Comparison of ENCODE assay signal across 13 cellular contexts in the genomic region with DNA sequence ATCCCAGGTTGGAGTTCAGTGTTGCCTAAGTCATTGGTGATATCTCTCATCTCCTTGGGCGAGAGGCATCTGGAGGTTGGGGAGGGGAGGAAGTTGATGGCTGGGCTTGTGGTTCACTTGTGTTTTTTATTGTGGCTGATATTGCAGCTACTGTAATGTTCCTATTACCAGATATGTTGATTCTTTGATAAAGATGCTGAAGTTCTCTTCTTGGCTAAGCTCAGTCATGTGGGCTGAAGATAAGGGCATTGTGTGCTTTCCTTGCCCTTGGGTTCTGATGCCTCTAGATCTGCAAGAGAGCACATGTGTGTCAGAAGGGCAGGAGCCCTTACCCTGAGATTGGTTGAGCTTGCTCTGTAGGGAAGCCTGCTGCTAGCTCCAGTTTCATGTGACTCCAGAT. TPM values are rescaled to one million over a fixed set of nuclear protein-coding genes. Genes with fewer than 3 reads are reported as not detected.
DNase-seq lines count a peak whose midpoint lies in the region; ATAC-seq and TF ChIP-seq lines count a peak whose summit lies in the region.
"Had no signal": no experiment of that assay in that cellular context is flagged by ENCODE, and none has a peak within 500 bp of the region (broad histone marks: within the 10 kb centered on the region; RNA-seq: fewer than 3 reads in every experiment).

No MANE protein-coding gene starts in this region.

- no peaks in the 10 kb centered on the region for H3K9me3 Mint-ChIP-seq in activated T-cell treated with anti-CD3 and anti-CD28 coated beads, Interleukin-2, amount 50 U/mL, for 24 hours
- H3K9me3 Mint-ChIP-seq: nephron progenitor cell had no signal

- peaks cover 21% of the 10 kb centered on the region for H3K4me1 Mint-ChIP-seq in activated T-cell treated with anti-CD3 and anti-CD28 coated beads, Interleukin-2, amount 50 U/mL, for 24 hours (ENCODE audit: low read depth)

- H3K4me3 Mint-ChIP-seq in activated T-cell treated with anti-CD3 and anti-CD28 coated beads, Interleukin-2, amount 50 U/mL, for 24 hours, result no peak overlapping the region
- H3K4me3 Mint-ChIP-seq: nephron progenitor cell had no signal

- H3K27ac Mint-ChIP-seq in activated T-cell treated with anti-CD3 and anti-CD28 coated beads, Interleukin-2, amount 50 U/mL, for 24 hours, result no peak overlapping the region
- H3K27ac Mint-ChIP-seq: nephron progenitor cell had no signal

- no peak overlapping the region for H3K4me3 ChIP-seq in fibroblast of villous mesenchyme (ENCODE audit: low read depth, low read length)

- H3K27me3 Mint-ChIP-seq in activated T-cell treated with anti-CD3 and anti-CD28 coated beads, Interleukin-2, amount 50 U/mL, for 24 hours, result no peaks in the 10 kb centered on the region

- peak; percentile 32 for ATAC-seq in stimulated activated naive CD8-positive, alpha-beta T cell treated with anti-CD3 and anti-CD28 coated beads, Interleukin-15, Interleukin-2, amounts not matched to agents 100 U/mL and 50 U/mL, for 24 hours
- no peak for ATAC-seq in GM19328 (IDR thresholded peaks at IDR 0.05; ENCODE audit: unreplicated experiment)

- in situ Hi-C loops in G401 (cut with HindIII; ENCODE audit: low sequenced_read_pairs), result no loop called here

- DNase-seq in activated T-cell treated with anti-CD3 and anti-CD28 coated beads for 24 hours (ENCODE audit: low read depth), result peak; percentile 1
- no peak for DNase-seq in activated T-cell treated with anti-CD3 and anti-CD28 coated beads, Interleukin-2, amount 50 U/mL, for 24 hours
- peak; percentile 13 for DNase-seq in T-helper 9 cell
- peak; percentile 33 for DNase-seq in fibroblast of villous mesenchyme (ENCODE audit: low read depth)
- DNase-seq in stimulated activated naive CD8-positive, alpha-beta T cell treated with anti-CD3 and anti-CD28 coated beads, Interleukin-15, Interleukin-2, amounts not matched to agents 100 U/mL and 50 U/mL, for 24 hours, result no peak
- no peak for DNase-seq in NCI-H526 (lab: John Stamatoyannopoulos, UW)
- DNase-seq in G401 (ENCODE audit: low spot score), result no peak
- DNase-seq: activated CD4-positive, CD25-positive, alpha-beta regulatory T cell; NCI-H2029; nephron progenitor cell; stimulated activated CD4-positive, alpha-beta T cell treated with anti-CD3 and anti-CD28 coated beads, Interleukin-12 subunit alpha, Interleukin-12 subunit beta, amount 100 ng/mL, for 4 hours had no signal

- no peaks in the 10 kb centered on the region for H3K36me3 Mint-ChIP-seq in activated T-cell treated with anti-CD3 and anti-CD28 coated beads, Interleukin-2, amount 50 U/mL, for 24 hours (ENCODE audit: low read depth)

- TF ChIP-seq CTCF in fibroblast of villous mesenchyme (IDR thresholded peaks at IDR 0.05; ENCODE audit: insufficient read depth, low read depth, low read length), result no peak

RNA-seq across cellular contexts. Expression of a gene that starts 12.0 kb away (rescaled TPM):
- total RNA-seq in fibroblast of villous mesenchyme, result 33.7 and 38.7 TPM in 2 replicates
- 94.1 and 99.1 TPM in 2 replicates for total RNA-seq in G401 (2014; rRNA removed; shearing (Covaris generic))

RNA-seq across cellular contexts. Expression of a gene that starts 43.4 kb away (rescaled TPM):
- total RNA-seq in fibroblast of villous mesenchyme, result 37.4 and 44.5 TPM in 2 replicates
- total RNA-seq in G401 (2014; rRNA removed; shearing (Covaris generic)), result 103 and 124 TPM in 2 replicates

RNA-seq across cellular contexts. Expression of a gene that starts 53.6 kb away (rescaled TPM):
- not detected in 2 replicates for total RNA-seq in fibroblast of villous mesenchyme
- total RNA-seq in G401 (2014; rRNA removed; shearing (Covaris generic)), result not detected in 2 replicates
- total RNA-seq: HT-29 had no signal

Comparison
In these comparisons a context has a peak if more than half of its experiments do, and no peak if none do; other contexts are left out.
1. DNase-seq: peak in activated T-cell treated with anti-CD3 and anti-CD28 coated beads for 24 hours (single experiment), T-helper 9 cell (single experiment) and fibroblast of villous mesenchyme (single experiment); none in activated T-cell treated with anti-CD3 and anti-CD28 coated beads, Interleukin-2, amount 50 U/mL, for 24 hours (single experiment), stimulated activated naive CD8-positive, alpha-beta T cell treated with anti-CD3 and anti-CD28 coated beads, Interleukin-15, Interleukin-2, amounts not matched to agents 100 U/mL and 50 U/mL, for 24 hours (single experiment), NCI-H526 (0 of 2) and G401 (single experiment).